Comparison of ENCODE assay signal across 17 cellular contexts in genomic region chr5:131630208-131630962, GRCh38. TPM values are rescaled to one million over a fixed set of nuclear protein-coding genes. Genes with fewer than 3 reads are reported as not detected.
DNase-seq lines count a peak whose midpoint lies in the region; ATAC-seq, FAIRE-seq and TF ChIP-seq lines count a peak whose summit lies in the region.
"Had no signal": no experiment of that assay in that cellular context is flagged by ENCODE, and none has a peak within 500 bp of the region (broad histone marks: within the 10 kb centered on the region; RNA-seq: fewer than 3 reads in every experiment).

No MANE protein-coding gene starts in this region.

- H3K79me2 ChIP-seq in OCI-LY1 (ENCODE audit: insufficient read depth, low read length) = peaks cover 93% of the 10 kb centered on the region

- no peaks in the 10 kb centered on the region for H3F3A ChIP-seq in OCI-LY1 (ENCODE audit: insufficient read depth, low read length)

- peak overlapping the region; percentile 83 for H3K4me3 ChIP-seq in OCI-LY1 (ENCODE audit: low read depth, low read length, poor library complexity, severe bottlenecking)
- H3K4me3 ChIP-seq: MG63 had no signal

- H3K9me3 ChIP-seq in CD4-positive, alpha-beta T cell (ENCODE audit: control insufficient read depth, low read length) = no peaks in the 10 kb centered on the region
- H3K9me3 ChIP-seq in OCI-LY1 (ENCODE audit: low read length) = no peaks in the 10 kb centered on the region
- H3K9me3 ChIP-seq: MG63 had no signal

- peak overlapping the region; percentile 32 for H3K4me3 Mint-ChIP-seq in CD4-positive, alpha-beta T cell
- H3K4me3 Mint-ChIP-seq: stimulated activated naive CD8-positive, alpha-beta T cell treated with anti-CD3 and anti-CD28 coated beads, Interleukin-15, Interleukin-2, amounts not matched to agents 100 ng/mL and 50 ng/mL, for 24 hours had no signal

- no peak for TF ChIP-seq CTCF in CD4-positive, alpha-beta T cell (IDR thresholded peaks at IDR 0.05)
- no peak for TF ChIP-seq CTCF in OCI-LY1 (IDR thresholded peaks at IDR 0.05; ENCODE audit: low read length)
- TF ChIP-seq CTCF in foreskin keratinocyte (conservative IDR thresholded peaks at IDR 0.05) = no peak

- H3K4me1 Mint-ChIP-seq in CD4-positive, alpha-beta T cell (ENCODE audit: low read depth) = peaks cover 40% of the 10 kb centered on the region

- no peaks in the 10 kb centered on the region for H3K27me3 ChIP-seq in CD4-positive, alpha-beta T cell (ENCODE audit: control insufficient read depth, insufficient read depth, low read length)
- H3K27me3 ChIP-seq in OCI-LY1 (ENCODE audit: insufficient read depth, low read length) (no peaks in the 10 kb centered on the region), foreskin keratinocyte (no peaks in the 10 kb centered on the region)
- H3K27me3 ChIP-seq: MG63 had no signal

- DNase-seq in CD4-positive, alpha-beta T cell = no peak
- DNase-seq in GM19239 (ENCODE audit: insufficient read length, low spot score) (no peak), foreskin keratinocyte (peak in 1 of 2 donors; percentile 15), DMS153 (lab: John Stamatoyannopoulos, UW) (no peak), NCI-H526 (lab: John Stamatoyannopoulos, UW) (no peak), NCI-H2227 treated with DMSO at 0.1 percent for 48 hours (lab: John Stamatoyannopoulos, UW) (no peak)
- DNase-seq: activated CD4-positive, alpha-beta T cell treated with anti-CD3 and anti-CD28 coated beads for 1 hour; activated T-cell treated with anti-CD3 and anti-CD28 coated beads, Interleukin-2, amount 50 U/mL, for 1 hour; aorta; H7; mesendoderm; MG63; nucleus accumbens; T-cell had no signal

- POLR2A ChIA-PET in CD4-positive, alpha-beta T cell (lab: Charles Lee) = no interaction called here

- peak overlapping the region; percentile 30; the same call in 1 of the 2 replicates for H3K9ac ChIP-seq in OCI-LY1 (ENCODE audit: low read length)

- H2AFZ ChIP-seq in OCI-LY1 (ENCODE audit: low read length) = no peak overlapping the region

- H3K27ac Mint-ChIP-seq in CD4-positive, alpha-beta T cell = no peak overlapping the region
- H3K27ac Mint-ChIP-seq: stimulated activated naive CD8-positive, alpha-beta T cell treated with anti-CD3 and anti-CD28 coated beads, Interleukin-15, Interleukin-2, amounts not matched to agents 100 ng/mL and 50 ng/mL, for 24 hours; T-cell had no signal

- peak; percentile 21 for FAIRE-seq in GM19239 (lab: Jason Lieb, UNC)

- H4K20me1 ChIP-seq in OCI-LY1 (ENCODE audit: insufficient read depth, low read length) = peaks cover 2% of the 10 kb centered on the region; the same call in 1 of the 2 replicates

- H3K36me3 ChIP-seq in OCI-LY1 (ENCODE audit: insufficient read depth, low read length) = peaks cover 28% of the 10 kb centered on the region

- H3K4me1 ChIP-seq in OCI-LY1 (ENCODE audit: insufficient read depth, low read length, severe bottlenecking) (peaks cover 45% of the 10 kb centered on the region), foreskin keratinocyte (peaks cover 21% of the 10 kb centered on the region)

- H3K4me2 ChIP-seq in OCI-LY1 (ENCODE audit: low read length) = peak overlapping the region; percentile 81

- no peaks in the 10 kb centered on the region for H3K9me3 Mint-ChIP-seq in CD4-positive, alpha-beta T cell
- H3K9me3 Mint-ChIP-seq: stimulated activated naive CD8-positive, alpha-beta T cell treated with anti-CD3 and anti-CD28 coated beads, Interleukin-15, Interleukin-2, amounts not matched to agents 100 ng/mL and 50 ng/mL, for 24 hours; T-cell had no signal

- ATAC-seq in CD4-positive, alpha-beta T cell (ENCODE audit: poor library complexity) = no peak
- ATAC-seq in foreskin keratinocyte (no peak), GM21367 (IDR thresholded peaks at IDR 0.05; ENCODE audit: unreplicated experiment) (no peak)
- ATAC-seq: T-cell had no signal

- H3K27me3 Mint-ChIP-seq in CD4-positive, alpha-beta T cell = no peaks in the 10 kb centered on the region
- H3K27me3 Mint-ChIP-seq: stimulated activated naive CD8-positive, alpha-beta T cell treated with anti-CD3 and anti-CD28 coated beads, Interleukin-15, Interleukin-2, amounts not matched to agents 100 ng/mL and 50 ng/mL, for 24 hours; T-cell had no signal

- CTCF ChIA-PET in CD4-positive, alpha-beta T cell (lab: Charles Lee) = interaction anchor here (1.4 kb wide), 1 partner anchor 41 kb away, joined by 5 read pairs; no protein-coding TSS in a partner anchor

- intact Hi-C loops in CD4-positive, alpha-beta T cell (cut with DNase I, micrococcal nuclease) = loop anchor here in 1 of 2 experiments (5.0 kb wide), 1 partner anchor 38 kb away; no protein-coding TSS in a partner anchor

- H3K9me2 ChIP-seq in OCI-LY1 (ENCODE audit: low read depth, low read length) = no peaks in the 10 kb centered on the region

- peaks cover 23% of the 10 kb centered on the region for H3K36me3 Mint-ChIP-seq in CD4-positive, alpha-beta T cell (ENCODE audit: low read depth)

- H3K27ac ChIP-seq in CD4-positive, alpha-beta T cell (ENCODE audit: low read depth, low read length) = no peak overlapping the region
- H3K27ac ChIP-seq in OCI-LY1 (ENCODE audit: low read depth, low read length, poor library complexity, severe bottlenecking) (peak overlapping the region; percentile 29), foreskin keratinocyte (peak overlapping the region; percentile 69)

RNA-seq across cellular contexts. Expression of gene RAPGEF6, which starts 4.6 kb away (rescaled TPM):
- 10 to 100 TPM; 83.3 to 91.4 TPM for total RNA-seq in CD4-positive, alpha-beta T cell
- total RNA-seq in foreskin keratinocyte = 9.7 and 10.5 TPM in 2 replicates
- polyA plus RNA-seq in foreskin keratinocyte = 0.93 and 1.3 TPM in 2 replicates
